8 cellular contexts compared by ENCODE assay signal in genomic region chr19:51097166-51097736, GRCh38. TPM values are rescaled to one million over a fixed set of nuclear protein-coding genes. Genes with fewer than 3 reads are reported as not detected.
DNase-seq lines count a peak whose midpoint lies in the region; ATAC-seq and TF ChIP-seq lines count a peak whose summit lies in the region.

No MANE protein-coding gene starts in this region.

- H3K36me3 ChIP-seq in left lung: peaks cover 0 to 39% of the 10 kb centered on the region in 2 donors

- peak; percentile 75 for TF ChIP-seq CTCF in GM12865 (IDR thresholded peaks at IDR 0.05; ENCODE audit: insufficient read depth, low read depth, low read length, missing control alignments)
- TF ChIP-seq CTCF in left lung (IDR thresholded peaks at IDR 0.05): peak; percentile 44 to 50

- H3K4me3 ChIP-seq in GM12865 (ENCODE audit: low read depth, low read length): no peak overlapping the region
- no peak overlapping the region for H3K4me3 ChIP-seq in left lung

- DNase-seq in GM12865 (ENCODE audit: low read depth) (peak; percentile 72), NCI-H1930 (lab: John Stamatoyannopoulos, UW) (peak; percentile 32 to 58), cerebellar cortex (ENCODE audit: low spot score) (peak; percentile 60), left lung (peak; percentile 63 to 93), T1000 (lab: John Stamatoyannopoulos, UW) (no peak)
- DNase-seq in activated CD4-positive, alpha-beta T cell treated with anti-CD3 and anti-CD28 coated beads for 1 hour: peak; percentile 50
- DNase-seq in stimulated activated CD4-positive, alpha-beta T cell treated with anti-CD3 and anti-CD28 coated beads, TNF-alpha, amount 100 ng/mL, for 4 hours (ENCODE audit: low read depth in 3 of 3): peak; percentile 30 to 51 (median 47)

- no peaks in the 10 kb centered on the region for H3K27me3 ChIP-seq in left lung

- no peaks in the 10 kb centered on the region for H3K9me3 ChIP-seq in left lung

- H3K27ac ChIP-seq in left lung: no peak overlapping the region

- intact Hi-C loops in left lung (cut with DNase I): no loop called here

- peaks cover 0 to 23% of the 10 kb centered on the region in 2 donors for H3K4me1 ChIP-seq in left lung

- peak; percentile 78 for ATAC-seq in left lung
- no peak for ATAC-seq in HG02571 (IDR thresholded peaks at IDR 0.05; ENCODE audit: unreplicated experiment)

RNA-seq across cellular contexts. Expression of gene CTU1, which starts 11.0 kb away (rescaled TPM):
- total RNA-seq in left lung: 1 to 10 TPM; 7.4 to 9.9 TPM

RNA-seq across cellular contexts. Expression of gene KLK14, which starts 14.6 kb away (rescaled TPM):
- under 1 TPM; 0.26 to 0.37 TPM for total RNA-seq in left lung

RNA-seq across cellular contexts. Expression of gene SIGLEC9, which starts 27.5 kb away (rescaled TPM):
- total RNA-seq in left lung: 10 to 100 TPM in 1 of 2 donors, 1 to 10 TPM in 1; 8.0 to 46.5 TPM

RNA-seq across cellular contexts. Expression of gene KLK13, which starts 32.4 kb away (rescaled TPM):
- 1 to 10 TPM in 1 of 2 donors, under 1 TPM in 1; 0.38 to 1.8 TPM for total RNA-seq in left lung

RNA-seq across cellular contexts. Expression of gene SIGLEC7, which starts 44.9 kb away (rescaled TPM):
- 10 to 100 TPM in 1 of 2 donors, 1 to 10 TPM in 1; 7.3 to 10.4 TPM for total RNA-seq in left lung
